In genomic region chr15:87871130-87871737, GRCh38 we compare ENCODE assay signal across 25 cellular contexts.
DNase-seq lines count a peak whose midpoint lies in the region; ATAC-seq, FAIRE-seq and TF ChIP-seq lines count a peak whose summit lies in the region.
"Had no signal": no experiment of that assay in that cellular context is flagged by ENCODE, and none has a peak within 500 bp of the region (broad histone marks: within the 10 kb centered on the region; RNA-seq: fewer than 3 reads in every experiment).

No MANE protein-coding gene starts in this region.

- H3K27me3 ChIP-seq in neural progenitor cell: peaks cover under 1% of the 10 kb centered on the region
- H3K27me3 ChIP-seq: ascending aorta, heart left ventricle, left lung, upper lobe of left lung had no signal

- TF ChIP-seq CTCF in A549 (IDR thresholded peaks at IDR 0.05): no peak
- TF ChIP-seq CTCF in neural progenitor cell (IDR thresholded peaks at IDR 0.05): no peak

- H3K4me1 ChIP-seq in A549 (peaks cover 15% of the 10 kb centered on the region; the same call in 2 of the 3 replicates), neural progenitor cell (peaks cover 17% of the 10 kb centered on the region)
- H3K4me1 ChIP-seq: ascending aorta, left lung, upper lobe of left lung had no signal

- H3K9me3 ChIP-seq in A549 (no peaks in the 10 kb centered on the region), neural progenitor cell (ENCODE audit: low read depth) (no peaks in the 10 kb centered on the region)
- H3K9me3 ChIP-seq: ascending aorta, heart left ventricle, left lung, upper lobe of left lung had no signal

- CTCF ChIA-PET in A549 (lab: Yijun Ruan, JAX): no interaction called here
- CTCF ChIA-PET in activated naive CD4-positive, alpha-beta T cell treated with anti-CD3 and anti-CD28 coated beads, Interleukin-2, amount 10 ng/mL, durations not matched to agents 7 days and 5 days (lab: Charles Lee): no interaction called here

- H4K20me1 ChIP-seq in neural progenitor cell (ENCODE audit: low read depth): no peaks in the 10 kb centered on the region

- no peak for TF ChIP-seq RAD21 in A549 (conservative IDR thresholded peaks at IDR 0.05 in 1 of 2, IDR thresholded peaks at IDR 0.05 in 1 of 2)

- H3K27me3 Mint-ChIP-seq in neural progenitor cell (ENCODE audit: insufficient read depth, low read depth): no peaks in the 10 kb centered on the region
- H3K27me3 Mint-ChIP-seq in activated naive CD4-positive, alpha-beta T cell treated with anti-CD3 and anti-CD28 coated beads, Interleukin-2, amount 10 ng/mL, durations not matched to agents 7 days and 5 days: no peaks in the 10 kb centered on the region
- H3K27me3 Mint-ChIP-seq: naive B cell had no signal

- no peak overlapping the region for H3K4me3 ChIP-seq in A549
- no peak overlapping the region for H3K4me3 ChIP-seq in neural progenitor cell
- H3K4me3 ChIP-seq: ascending aorta, heart left ventricle, left lung, upper lobe of left lung had no signal

- no peaks in the 10 kb centered on the region for H3F3A ChIP-seq in neural progenitor cell (ENCODE audit: low read depth)

- H3K27ac Mint-ChIP-seq in neural progenitor cell: no peak overlapping the region
- no peak overlapping the region for H3K27ac Mint-ChIP-seq in activated naive CD4-positive, alpha-beta T cell treated with anti-CD3 and anti-CD28 coated beads, Interleukin-2, amount 10 ng/mL, durations not matched to agents 7 days and 5 days
- H3K27ac Mint-ChIP-seq: activated naive CD4-positive, alpha-beta T cell treated with anti-CD3 and anti-CD28 coated beads for 36 hours had no signal

- no peaks in the 10 kb centered on the region for H3K79me2 ChIP-seq in neural progenitor cell (ENCODE audit: low read depth)

- FAIRE-seq in A549 (lab: Jason Lieb, UNC): no peak

- H3K36me3 Mint-ChIP-seq in neural progenitor cell: no peaks in the 10 kb centered on the region
- no peaks in the 10 kb centered on the region for H3K36me3 Mint-ChIP-seq in activated naive CD4-positive, alpha-beta T cell treated with anti-CD3 and anti-CD28 coated beads, Interleukin-2, amount 10 ng/mL, durations not matched to agents 7 days and 5 days
- H3K36me3 Mint-ChIP-seq: naive B cell had no signal

- TF ChIP-seq POLR2A in A549 (IDR thresholded peaks at IDR 0.05; ENCODE audit: low read length): no peak

- H2AFZ ChIP-seq in neural progenitor cell (replicated peaks): no peak overlapping the region

- TF ChIP-seq EP300 in A549 (IDR thresholded peaks at IDR 0.05): peak in 1 of 2 experiments; percentile 38; a peak in 1 of 5 replicates

- H3K4me3 Mint-ChIP-seq in neural progenitor cell: no peak overlapping the region
- no peak overlapping the region for H3K4me3 Mint-ChIP-seq in activated naive CD4-positive, alpha-beta T cell treated with anti-CD3 and anti-CD28 coated beads, Interleukin-2, amount 10 ng/mL, durations not matched to agents 7 days and 5 days
- H3K4me3 Mint-ChIP-seq: activated naive CD4-positive, alpha-beta T cell treated with anti-CD3 and anti-CD28 coated beads for 36 hours; naive B cell had no signal

- no peaks in the 10 kb centered on the region for H3K36me3 ChIP-seq in neural progenitor cell
- H3K36me3 ChIP-seq: ascending aorta, heart left ventricle, left lung, upper lobe of left lung had no signal

- no peak for DNase-seq in A549 (ENCODE audit: low read depth in 1 of 2, low spot score in 1 of 2)
- peak; percentile 68 for DNase-seq in GM04503 (ENCODE audit: low read depth)
- peak; percentile 42 for DNase-seq in RPMI7951 (ENCODE audit: low read depth)
- DNase-seq in fibroblast of peridontal ligament (ENCODE audit: extremely low read depth): peak; percentile 29
- no peak for DNase-seq in neural progenitor cell (ENCODE audit: low spot score)
- DNase-seq in KG1 (lab: John Stamatoyannopoulos, UW): no peak
- no peak for DNase-seq in activated naive CD4-positive, alpha-beta T cell treated with anti-CD3 and anti-CD28 coated beads, Interleukin-2, amount 10 ng/mL, durations not matched to agents 7 days and 5 days
- DNase-seq: activated CD4-positive, alpha-beta T cell treated with anti-CD3 and anti-CD28 coated beads for 4 hours; activated naive CD4-positive, alpha-beta T cell treated with anti-CD3 and anti-CD28 coated beads for 36 hours; activated T-cell treated with anti-CD3 and anti-CD28 coated beads, Interleukin-2, amount 50 U/mL, for 48 hours; Calu3; central memory CD4-positive, alpha-beta T cell; heart left ventricle; left lung; MV-4-11; naive B cell; NCI-H146; NCI-H2171; NCI-H524 treated with DMSO at 0.1 percent for 48 hours; NK-92 treated with Interleukin-12 subunit alpha and Interleukin-12 subunit beta, amount 100 ng/mL, for 24 hours; nucleus accumbens; upper lobe of left lung had no signal

- POLR2A ChIA-PET in A549 (lab: Yijun Ruan, JAX): no interaction called here

- WGBS in A549 (ENCODE audit: missing lambda C conversion rate): 26% methylated on average over 3 of the region's 3 CpGs

- H3K9me3 Mint-ChIP-seq in neural progenitor cell: no peaks in the 10 kb centered on the region
- no peaks in the 10 kb centered on the region for H3K9me3 Mint-ChIP-seq in activated naive CD4-positive, alpha-beta T cell treated with anti-CD3 and anti-CD28 coated beads, Interleukin-2, amount 10 ng/mL, durations not matched to agents 7 days and 5 days
- H3K9me3 Mint-ChIP-seq: activated naive CD4-positive, alpha-beta T cell treated with anti-CD3 and anti-CD28 coated beads for 36 hours had no signal

- H3K27ac ChIP-seq in A549: peak overlapping the region in 1 of 2 experiments; percentile 4; a peak in 1 of 6 replicates
- H3K27ac ChIP-seq in neural progenitor cell: no peak overlapping the region
- H3K27ac ChIP-seq: ascending aorta, heart left ventricle, KMS-11, left lung, upper lobe of left lung had no signal

- ATAC-seq in A549 (peak in 1 of 2 experiments; percentile 51; a peak in 3 of 6 replicates), HG03097 (IDR thresholded peaks at IDR 0.05; ENCODE audit: low FRiP score, unreplicated experiment) (no peak)
- ATAC-seq: heart left ventricle, left lung had no signal

- peaks cover 12% of the 10 kb centered on the region for H3K4me1 Mint-ChIP-seq in neural progenitor cell
- H3K4me1 Mint-ChIP-seq in activated naive CD4-positive, alpha-beta T cell treated with anti-CD3 and anti-CD28 coated beads, Interleukin-2, amount 10 ng/mL, durations not matched to agents 7 days and 5 days: no peaks in the 10 kb centered on the region
- H3K4me1 Mint-ChIP-seq: naive B cell had no signal

- no peak overlapping the region for H3K9ac ChIP-seq in neural progenitor cell
- H3K9ac ChIP-seq: KMS-11 had no signal

- H3K4me2 ChIP-seq in A549 (peak overlapping the region; percentile 33; the same call in 1 of the 3 replicates), neural progenitor cell (no peak overlapping the region)
- H3K4me2 ChIP-seq: KMS-11 had no signal

TF ChIP-seq in A549, 52 proteins besides CTCF, POLR2A, EP300 and RAD21:
- peak; percentile 30 for TF ChIP-seq MAFK (IDR thresholded peaks at IDR 0.05; ENCODE audit: partially characterized antibody)
- no peak for TF ChIP-seq HOXB13 (CRISPR knock-in tag; IDR thresholded peaks at IDR 0.05; ENCODE audit: low read depth)

Comparison
In these comparisons a context has a peak if more than half of its experiments do, and no peak if none do; other contexts are left out.
1. DNase-seq: peak in GM04503 (single experiment), RPMI7951 (single experiment) and fibroblast of peridontal ligament (single experiment); none in A549 (0 of 2), neural progenitor cell (single experiment), KG1 (single experiment) and activated naive CD4-positive, alpha-beta T cell treated with anti-CD3 and anti-CD28 coated beads, Interleukin-2, amount 10 ng/mL, durations not matched to agents 7 days and 5 days (single experiment).